In the genomic region with DNA sequence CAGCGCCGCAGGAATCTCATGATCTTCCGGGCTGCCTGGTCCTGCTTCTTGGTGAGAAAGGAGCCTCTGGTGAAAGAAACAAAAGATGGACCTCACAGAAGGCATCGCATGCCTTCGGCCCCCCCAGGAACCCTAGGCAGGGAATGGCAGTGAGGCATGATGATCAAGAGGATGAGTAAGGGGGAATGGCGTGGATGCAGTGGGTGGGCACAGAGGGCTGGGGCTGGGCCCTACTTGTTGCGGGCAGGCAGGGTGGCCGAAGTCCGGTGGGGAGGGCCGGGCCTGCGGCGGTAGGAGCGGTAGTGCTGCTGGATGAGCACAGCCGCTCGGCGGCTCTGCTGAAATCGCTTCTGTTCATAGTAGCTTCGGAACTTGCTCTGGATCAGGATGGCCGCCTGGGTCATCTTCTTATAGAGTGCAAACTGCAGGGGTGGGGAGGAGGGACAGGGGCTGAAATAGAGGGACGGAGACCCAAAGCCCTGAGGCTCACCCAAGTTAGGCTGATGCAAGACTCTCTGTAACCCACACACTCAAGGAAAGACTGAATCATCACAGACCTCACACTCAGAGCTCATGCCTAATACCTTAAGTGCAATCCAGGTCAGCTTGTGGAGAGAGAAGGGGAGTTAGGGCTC, we compare ENCODE assay signal across 8 cellular contexts. TPM values are rescaled to one million over a fixed set of nuclear protein-coding genes. Genes with fewer than 3 reads are reported as not detected.
DNase-seq lines count a peak whose midpoint lies in the region; TF ChIP-seq lines count a peak whose summit lies in the region.

No MANE protein-coding gene starts in this region.

- peaks cover 14% of the 10 kb centered on the region for H3K79me2 ChIP-seq in Karpas-422 (ENCODE audit: low read length)

- H3K4me3 ChIP-seq in Karpas-422 (ENCODE audit: low read length) (peak overlapping the region; percentile 71; the same call in 1 of the 2 replicates), kidney epithelial cell (ENCODE audit: low read depth, low read length) (peak overlapping the region; percentile 63), testis (peak overlapping the region in 1 of 2 donors; percentile 67)

- no peaks in the 10 kb centered on the region for H3K9me2 ChIP-seq in Karpas-422 (replicated peaks; ENCODE audit: insufficient read depth, low read length)

- DNase-seq in CD1c-positive myeloid dendritic cell (ENCODE audit: extremely low spot score): peak; percentile 66
- DNase-seq in Karpas-422: no peak
- DNase-seq in amniotic stem cell (lab: John Stamatoyannopoulos, UW): peak; percentile 91
- DNase-seq in kidney epithelial cell (ENCODE audit: low read depth): peak; percentile 82
- DNase-seq in substantia nigra (lab: John Stamatoyannopoulos, UW): peak in 1 of 49 donors; percentile 42
- no peak for DNase-seq in NCI-H2227 (lab: John Stamatoyannopoulos, UW; ENCODE audit: unreplicated experiment)
- DNase-seq in anterior cingulate cortex (lab: John Stamatoyannopoulos, UW): no peak
- DNase-seq in testis: no peak

- 36 to 54% methylated on average over 20 of the region's 20 CpGs for WGBS in testis, 2 donors

- H4K20me1 ChIP-seq in Karpas-422 (ENCODE audit: insufficient read depth, low read depth, low read length): no peaks in the 10 kb centered on the region

- H3K9me3 ChIP-seq in Karpas-422 (ENCODE audit: low read length): no peaks in the 10 kb centered on the region
- H3K9me3 ChIP-seq in testis: no peaks in the 10 kb centered on the region

- H3K36me3 ChIP-seq in Karpas-422 (ENCODE audit: insufficient read depth, low read length) (peaks cover 7% of the 10 kb centered on the region; the same call in 1 of the 2 replicates), kidney epithelial cell (ENCODE audit: control insufficient read depth, insufficient read depth, low read length) (no peaks in the 10 kb centered on the region), testis (ENCODE audit: low read depth, missing control alignments) (no peaks in the 10 kb centered on the region)

- no peak for TF ChIP-seq POLR2A in testis (IDR thresholded peaks at IDR 0.05)

- H3K4me1 ChIP-seq in Karpas-422 (ENCODE audit: low read length) (peaks cover 24% of the 10 kb centered on the region), testis (peaks cover 22% of the 10 kb centered on the region)

- no peak overlapping the region for H3K27ac ChIP-seq in Karpas-422 (ENCODE audit: low read length)
- peak overlapping the region; percentile 98 for H3K27ac ChIP-seq in substantia nigra (ENCODE audit: low read depth, low read length, poor library complexity, severe bottlenecking)
- peak overlapping the region in 1 of 2 donors; percentile 97 for H3K27ac ChIP-seq in testis

- intact Hi-C loops in testis (cut with DNase I; ENCODE audit: low total_unique reads): no loop called here

- TF ChIP-seq CTCF in kidney epithelial cell (IDR thresholded peaks at IDR 0.05; ENCODE audit: insufficient read depth, low read length, poor library complexity, severe bottlenecking) (no peak), testis (IDR thresholded peaks at IDR 0.05) (no peak)

- peak overlapping the region; percentile 82 for H3K4me2 ChIP-seq in Karpas-422 (ENCODE audit: low read depth, low read length, poor library complexity, severe bottlenecking)

- no peak overlapping the region for H2AFZ ChIP-seq in Karpas-422 (ENCODE audit: low read length)

- H3K27me3 ChIP-seq in Karpas-422 (ENCODE audit: low read length): no peaks in the 10 kb centered on the region
- no peaks in the 10 kb centered on the region for H3K27me3 ChIP-seq in kidney epithelial cell (ENCODE audit: control insufficient read depth, insufficient read depth, low read length)
- H3K27me3 ChIP-seq in testis: no peaks in the 10 kb centered on the region

- peak overlapping the region; percentile 82; the same call in 1 of the 2 replicates for H3K9ac ChIP-seq in Karpas-422 (ENCODE audit: low read length)

RNA-seq across cellular contexts. Expression of a gene that starts 1.4 kb away (rescaled TPM):
- total RNA-seq in Karpas-422 (2014; rRNA removed; shearing (Covaris generic); ENCODE audit: low replicate concordance): 24.6 and 40.7 TPM in 2 replicates
- 74.6 and 88.7 TPM in 2 replicates for total RNA-seq in kidney epithelial cell
- 10 to 100 TPM; 54.9 to 66.1 TPM for total RNA-seq in testis
- polyA plus RNA-seq in testis (ENCODE audit: insufficient read depth, low read depth, low replicate concordance): 79.5 TPM

RNA-seq across cellular contexts. Expression of a gene that starts 18.1 kb away (rescaled TPM):
- 31.1 and 31.6 TPM in 2 replicates for total RNA-seq in Karpas-422 (2014; rRNA removed; shearing (Covaris generic); ENCODE audit: low replicate concordance)
- total RNA-seq in kidney epithelial cell (3.5 and 5.8 TPM in 2 replicates), testis (10 to 100 TPM; 16.4 to 17.2 TPM)
- polyA plus RNA-seq in testis (ENCODE audit: insufficient read depth, low read depth, low replicate concordance): 29.9 TPM

RNA-seq across cellular contexts. Expression of a gene that starts 18.4 kb away (rescaled TPM):
- total RNA-seq in Karpas-422 (2014; rRNA removed; shearing (Covaris generic); ENCODE audit: low replicate concordance): 9.5 and 15.6 TPM in 2 replicates
- total RNA-seq in kidney epithelial cell (47.7 and 50.7 TPM in 2 replicates), testis (10 to 100 TPM; 22.4 to 51.3 TPM)
- 59.3 TPM for polyA plus RNA-seq in testis (ENCODE audit: insufficient read depth, low read depth, low replicate concordance)

RNA-seq across cellular contexts. Expression of a gene that starts 20.7 kb away (rescaled TPM):
- total RNA-seq in Karpas-422 (2014; rRNA removed; shearing (Covaris generic); ENCODE audit: low replicate concordance): 748 and 1,567 TPM in 2 replicates
- total RNA-seq in kidney epithelial cell: 1,484 and 2,015 TPM in 2 replicates
- 100 to 1,000 TPM; 257 to 349 TPM for total RNA-seq in testis
- polyA plus RNA-seq in testis (ENCODE audit: insufficient read depth, low read depth, low replicate concordance): 244 TPM

RNA-seq across cellular contexts. Expression of a gene that starts 28.3 kb away (rescaled TPM):
- not detected in 2 replicates for total RNA-seq in Karpas-422 (2014; rRNA removed; shearing (Covaris generic); ENCODE audit: low replicate concordance)
- 0.41 and 2.2 TPM in 2 replicates for total RNA-seq in kidney epithelial cell
- 10 to 100 TPM; 32.6 to 53.0 TPM for total RNA-seq in testis
- polyA plus RNA-seq in testis (ENCODE audit: insufficient read depth, low read depth, low replicate concordance): 64.4 TPM

Comparison
In these comparisons a context has a peak if more than half of its experiments do, and no peak if none do; other contexts are left out.
1. DNase-seq: peak in CD1c-positive myeloid dendritic cell (single experiment), amniotic stem cell (single experiment) and kidney epithelial cell (single experiment); none in Karpas-422 (single experiment), NCI-H2227 (single experiment), anterior cingulate cortex (0 of 58) and testis (single experiment).